ENCODE assay signal across 8 cellular contexts in the genomic region with DNA sequence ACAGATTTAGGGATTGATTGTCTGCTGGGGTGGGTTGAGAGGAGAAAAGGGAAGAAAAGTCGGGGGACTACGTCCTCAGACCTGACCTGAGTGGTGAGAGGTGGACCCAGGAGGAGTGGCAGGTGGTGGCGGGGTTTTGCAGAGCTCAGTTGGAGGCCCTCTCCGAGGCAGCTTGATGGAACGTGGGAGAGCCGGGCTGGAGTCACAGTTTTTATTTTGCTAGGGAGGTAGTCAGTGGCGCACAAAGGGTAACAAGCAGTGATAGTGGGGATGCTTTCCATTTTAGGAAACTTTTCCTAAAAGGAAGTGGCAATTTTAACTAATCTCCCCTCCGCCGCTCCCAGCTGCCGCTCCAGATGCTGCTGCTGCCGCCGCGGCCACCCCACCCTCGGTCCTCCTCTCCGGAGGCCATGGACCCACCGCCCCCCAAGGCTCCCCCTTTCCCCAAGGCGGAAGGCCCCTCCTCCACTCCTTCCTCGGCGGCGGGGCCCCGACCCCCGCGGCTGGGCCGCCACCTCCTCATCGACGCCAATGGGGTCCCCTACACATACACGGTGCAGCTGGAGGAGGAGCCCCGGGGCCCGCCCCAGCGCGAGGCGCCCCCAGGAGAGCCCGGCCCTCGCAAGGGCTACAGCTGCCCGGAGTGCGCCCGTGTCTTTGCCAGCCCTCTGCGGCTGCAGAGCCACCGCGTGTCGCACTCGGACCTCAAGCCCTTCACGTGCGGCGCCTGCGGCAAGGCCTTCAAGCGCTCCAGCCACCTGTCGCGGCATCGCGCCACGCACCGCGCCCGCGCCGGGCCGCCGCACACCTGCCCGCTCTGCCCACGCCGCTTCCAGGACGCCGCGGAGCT. TPM values are rescaled to one million over a fixed set of nuclear protein-coding genes. Genes with fewer than 3 reads are reported as not detected.
A peak's percentile ranks its signal among the peaks of the same experiment; 100 is the strongest.
DNase-seq lines count a peak whose midpoint lies in the region; ATAC-seq, FAIRE-seq and TF ChIP-seq lines count a peak whose summit lies in the region.

No MANE protein-coding gene starts in this region.

- H4K8ac ChIP-seq in H1 (ENCODE audit: extremely low read depth, insufficient read depth, low read length): peak overlapping the region; percentile 81; the same call in 1 of the 2 replicates

- H2AK5ac ChIP-seq in H1 (ENCODE audit: low read depth, low read length): peak overlapping the region; percentile 75; the same call in 1 of the 2 replicates

- TF ChIP-seq CTCF in AG09309 (IDR thresholded peaks at IDR 0.05; ENCODE audit: control insufficient read depth, insufficient read depth, low read depth, low read length, missing control alignments) (no peak), H1 (IDR thresholded peaks at IDR 0.05; ENCODE audit: control extremely low read depth in 1 of 3, insufficient read depth in 1 of 3, low read depth in 1 of 3, low read length in 3 of 3) (no peak)

- H3K4me3 ChIP-seq in AG09309 (ENCODE audit: control insufficient read depth, low read depth, low read length): peak overlapping the region; percentile 78
- peak overlapping the region; percentile 68 to 98 (median 80) for H3K4me3 ChIP-seq in H1 (ENCODE audit: extremely low read depth in 1 of 4, insufficient read depth in 2 of 4, low read depth in 3 of 4, low read length in 4 of 4)

- DNase-seq in AG09309 (ENCODE audit: low read depth) (no peak), SW480 (ENCODE audit: low spot score) (peak; percentile 63), H1 (ENCODE audit: low read depth in 1 of 2, low spot score in 2 of 2) (peak in 1 of 2 experiments; percentile 61), UCSD-AML1 (lab: John Stamatoyannopoulos, UW; ENCODE audit: unreplicated experiment) (no peak), superior temporal gyrus (ENCODE audit: extremely low spot score) (no peak), cerebellum (ENCODE audit: low spot score) (no peak)
- peak in 6 of 10 donors; percentile 24 to 66 (median 44) for DNase-seq in naive thymus-derived CD8-positive, alpha-beta T cell

- H3K14ac ChIP-seq in H1 (ENCODE audit: insufficient read length): no peak overlapping the region

- ATAC-seq in GM19463 (IDR thresholded peaks at IDR 0.05; ENCODE audit: unreplicated experiment): peak; percentile 1
- ATAC-seq in naive thymus-derived CD8-positive, alpha-beta T cell: peak; percentile 24 to 36

- peak overlapping the region; percentile 61 for H3K23ac ChIP-seq in H1 (ENCODE audit: insufficient read length)

- peak in 1 of 2 experiments; percentile 39; a peak in 1 of 3 replicates for TF ChIP-seq POLR2A in H1 (IDR thresholded peaks at IDR 0.05; ENCODE audit: control extremely low read depth in 1 of 2, low read depth in 2 of 2, low read length in 2 of 2)

- H2BK15ac ChIP-seq in H1 (ENCODE audit: low read length): no peak overlapping the region

- H2BK5ac ChIP-seq in H1 (ENCODE audit: low read depth, low read length): peak overlapping the region; percentile 63

- H3K4me3 Mint-ChIP-seq in naive thymus-derived CD8-positive, alpha-beta T cell: peak overlapping the region; percentile 91 to 99 (median 94)

- peak overlapping the region; percentile 41 to 78 (median 56) for H3K9ac ChIP-seq in H1 (replicated peaks in 1 of 4; ENCODE audit: extremely low read depth in 1 of 4, low read depth in 3 of 4, low read length in 3 of 4)

- TF ChIP-seq EP300 in H1 (IDR thresholded peaks at IDR 0.05; ENCODE audit: borderline replicate concordance in 1 of 2, low read depth in 2 of 2, low read length in 2 of 2): no peak

- WGBS in H1 (ENCODE audit: extremely low coverage in 1 of 2, insufficient coverage in 1 of 2, insufficient read length in 1 of 2, insufficient replicate concordance in 2 of 2, low coverage in 1 of 2, low lambda C conversion rate in 2 of 2, missing lambda C conversion rate in 1 of 2), 2 experiments: 1% methylated on average over 45 of the region's 65 CpGs; no CpG with 5 or more reads in 1 of the 2 experiments

- peak overlapping the region; percentile 40 for H3K56ac ChIP-seq in H1 (replicated peaks; ENCODE audit: insufficient read length, low read depth, low read length)

- H3K4me1 Mint-ChIP-seq in naive thymus-derived CD8-positive, alpha-beta T cell: peaks cover 36 to 71% (median 65%) of the 10 kb centered on the region in 4 donors

- H3K4ac ChIP-seq in H1 (replicated peaks; ENCODE audit: insufficient read length, low read depth, low read length): peak overlapping the region; percentile 96

- peaks cover 11% of the 10 kb centered on the region for H3K79me1 ChIP-seq in H1 (ENCODE audit: low read depth, low read length)

- H3K27me3 ChIP-seq in H1 (replicated peaks in 1 of 4; ENCODE audit: control insufficient read depth in 3 of 4, extremely low read depth in 1 of 4, insufficient read depth in 3 of 4, low read length in 3 of 4): no peaks in the 10 kb centered on the region

- peaks cover 7 to 13% (median 10%) of the 10 kb centered on the region in 4 experiments for H3K36me3 ChIP-seq in H1 (ENCODE audit: control insufficient read depth in 2 of 4, insufficient read depth in 4 of 4, low read length in 3 of 4)

- peaks cover 4 to 24% of the 10 kb centered on the region in 2 experiments; a peak in 3 of 4 replicates for H3K79me2 ChIP-seq in H1 (ENCODE audit: control insufficient read depth in 1 of 2, insufficient read depth in 2 of 2, low read length in 2 of 2)

- peak overlapping the region; percentile 94 to 99 (median 98) for H3K27ac Mint-ChIP-seq in naive thymus-derived CD8-positive, alpha-beta T cell

- no peaks in the 10 kb centered on the region; a peak in 1 of 4 replicates for H3K9me3 ChIP-seq in H1 (ENCODE audit: insufficient read depth in 2 of 2, low read depth in 1 of 2, low read length in 1 of 2)

- peak overlapping the region; percentile 17; the same call in 1 of the 2 replicates for H3K27ac ChIP-seq in H1 (ENCODE audit: low read depth, low read length)

- H2BK120ac ChIP-seq in H1 (replicated peaks; ENCODE audit: low read depth, low read length): no peak overlapping the region

- peaks cover 0 to 7% of the 10 kb centered on the region in 2 experiments for H4K20me1 ChIP-seq in H1 (replicated peaks in 1 of 2; ENCODE audit: control insufficient read depth in 1 of 2, insufficient read depth in 2 of 2, low read length in 2 of 2)

- no peak for FAIRE-seq in H1 (lab: Jason Lieb, UNC)

- peaks cover 29% of the 10 kb centered on the region for H3K23me2 ChIP-seq in H1 (ENCODE audit: low read depth, low read length)

- CTCF ChIA-PET in H1 (lab: Charles Lee; ENCODE audit: partially characterized antibody): interaction anchor here (1.0 to 4.0 kb wide), 5 partner anchors 10 to 62 kb away, joined by 3 to 18 read pairs (median 4); no protein-coding TSS in a partner anchor

- peak overlapping the region; percentile 87 to 99 for H3K4me2 ChIP-seq in H1 (ENCODE audit: insufficient read depth in 1 of 2, low read depth in 2 of 2, low read length in 2 of 2)

- POLR2A ChIA-PET in H1 (lab: Charles Lee; ENCODE audit: partially characterized antibody): interaction anchor here (0.6 to 9.2 kb wide), 12 partner anchors 8 to 760 kb away, joined by 3 to 96 read pairs (median 4); a partner anchor contains a TSS
- POLR2A ChIA-PET in naive thymus-derived CD8-positive, alpha-beta T cell (lab: Charles Lee): interaction anchor here (0.7 to 9.2 kb wide), 17 partner anchors 7 to 499 kb away, joined by 3 to 148 read pairs (median 5); a partner anchor contains a TSS

- H4K5ac ChIP-seq in H1 (ENCODE audit: insufficient read length, low read depth, low read length): no peak overlapping the region

- H2BK20ac ChIP-seq in H1 (ENCODE audit: low read length): no peak overlapping the region

- H4K91ac ChIP-seq in H1 (replicated peaks; ENCODE audit: insufficient read length, low read length): peak overlapping the region; percentile 75

- H3K27me3 Mint-ChIP-seq in naive thymus-derived CD8-positive, alpha-beta T cell: no peaks in the 10 kb centered on the region

- H3K4me1 ChIP-seq in H1 (replicated peaks in 1 of 4; ENCODE audit: control insufficient read depth in 3 of 4, insufficient read depth in 4 of 4, low read length in 3 of 4): peaks cover 0 to 21% (median 10%) of the 10 kb centered on the region in 4 experiments; a peak in 6 of 7 replicates

- 0 out of 2 replicates have a peak overlapping the region, but pooled peaks have one; percentile 35 for H2BK12ac ChIP-seq in H1 (ENCODE audit: low read depth, low read length)

- H3K9me3 Mint-ChIP-seq in naive thymus-derived CD8-positive, alpha-beta T cell: no peaks in the 10 kb centered on the region

- no peak for TF ChIP-seq RAD21 in H1 (IDR thresholded peaks at IDR 0.05 in 1 of 2, conservative IDR thresholded peaks at IDR 0.05 in 1 of 2; ENCODE audit: low read depth in 2 of 2, low read length in 2 of 2)

- H2AFZ ChIP-seq in H1 (ENCODE audit: low read length): no peak overlapping the region

- peaks cover 0 to 14% (median 4%) of the 10 kb centered on the region in 3 donors for H3K36me3 Mint-ChIP-seq in naive thymus-derived CD8-positive, alpha-beta T cell

- H3K18ac ChIP-seq in H1 (ENCODE audit: extremely low read depth, low read length): peak overlapping the region; percentile 94

RNA-seq across cellular contexts. Expression of a gene that starts 1.1 kb away (rescaled TPM):
- total RNA-seq in H1 (2021; fragmentation: NEBNext Ultra II Directional; extraction: Animal tissue kit (Norgen Biotek cat#: 25700)): 73.0 and 76.0 TPM in 2 replicates
- 76.1 and 97.6 TPM in 2 replicates for polyA plus RNA-seq in H1 (2011; rRNA removed)
- polyA plus RNA-seq in H1 (2011; cell fraction: cytosol; rRNA removed): 74.2 TPM
- 78.2 TPM for polyA plus RNA-seq in H1 (2011; cell fraction: nucleus; rRNA removed)
- 51.9 to 85.8 TPM (median 82.3 TPM) in 4 replicates for polyA plus RNA-seq in H1 (2012, experiment 1 of 2)
- 104 TPM for polyA plus RNA-seq in H1 (2012, experiment 2 of 2)
- 41.3 TPM for polyA plus RNA-seq in H1 (2013, experiment 1 of 2)
- 39.4 TPM for polyA plus RNA-seq in H1 (2013, experiment 2 of 2)
- polyA minus RNA-seq in H1 (2011; rRNA and poly(A)+ RNA removed): 50.6 and 79.5 TPM in 2 replicates
- polyA minus RNA-seq in H1 (2011; cell fraction: cytosol; rRNA and poly(A)+ RNA removed): 58.1 TPM
- 41.2 TPM for polyA minus RNA-seq in H1 (2011; cell fraction: nucleus; rRNA and poly(A)+ RNA removed)
- 10 to 100 TPM; 33.8 to 36.3 TPM for total RNA-seq in naive thymus-derived CD8-positive, alpha-beta T cell
- polyA plus RNA-seq in naive thymus-derived CD8-positive, alpha-beta T cell: 10 to 100 TPM; 21.2 to 35.9 (median 34.9) TPM
- 6.5 TPM for total RNA-seq in cerebellum

RNA-seq across cellular contexts. Expression of a gene that starts 1.6 kb away (rescaled TPM):
- 24.6 and 26.3 TPM in 2 replicates for total RNA-seq in H1 (2021; fragmentation: NEBNext Ultra II Directional; extraction: Animal tissue kit (Norgen Biotek cat#: 25700))
- polyA plus RNA-seq in H1 (2011; rRNA removed): 12.0 and 25.4 TPM in 2 replicates
- polyA plus RNA-seq in H1 (2011; cell fraction: cytosol; rRNA removed): 12.6 TPM
- polyA plus RNA-seq in H1 (2011; cell fraction: nucleus; rRNA removed): 28.3 TPM
- polyA plus RNA-seq in H1 (2012, experiment 1 of 2): 21.8 to 34.3 TPM (median 31.2 TPM) in 4 replicates
- polyA plus RNA-seq in H1 (2012, experiment 2 of 2): 20.7 TPM
- polyA plus RNA-seq in H1 (2013, experiment 1 of 2): 18.6 TPM
- polyA plus RNA-seq in H1 (2013, experiment 2 of 2): 17.5 TPM
- 3.1 and 4.8 TPM in 2 replicates for polyA minus RNA-seq in H1 (2011; rRNA and poly(A)+ RNA removed)
- polyA minus RNA-seq in H1 (2011; cell fraction: cytosol; rRNA and poly(A)+ RNA removed): 17.8 TPM
- polyA minus RNA-seq in H1 (2011; cell fraction: nucleus; rRNA and poly(A)+ RNA removed): 13.0 TPM
- total RNA-seq in naive thymus-derived CD8-positive, alpha-beta T cell: 100 to 1,000 TPM; 110 to 111 TPM
- 10 to 100 TPM; 15.3 to 21.7 (median 20.3) TPM for polyA plus RNA-seq in naive thymus-derived CD8-positive, alpha-beta T cell
- total RNA-seq in cerebellum: 7.8 TPM

RNA-seq across cellular contexts. Expression of a gene that starts 5.6 kb away (rescaled TPM):
- 19.1 and 20.1 TPM in 2 replicates for total RNA-seq in H1 (2021; fragmentation: NEBNext Ultra II Directional; extraction: Animal tissue kit (Norgen Biotek cat#: 25700))
- polyA plus RNA-seq in H1 (2011; rRNA removed): 12.0 and 19.4 TPM in 2 replicates
- 10.8 TPM for polyA plus RNA-seq in H1 (2011; cell fraction: cytosol; rRNA removed)
- polyA plus RNA-seq in H1 (2011; cell fraction: nucleus; rRNA removed): 24.2 TPM
- polyA plus RNA-seq in H1 (2012, experiment 1 of 2): 11.2 to 17.6 TPM (median 16.0 TPM) in 4 replicates
- polyA plus RNA-seq in H1 (2012, experiment 2 of 2): 17.1 TPM
- polyA plus RNA-seq in H1 (2013, experiment 1 of 2): 17.2 TPM
- polyA plus RNA-seq in H1 (2013, experiment 2 of 2): 16.7 TPM
- 2.7 TPM in 2 replicates for polyA minus RNA-seq in H1 (2011; rRNA and poly(A)+ RNA removed)
- 8.7 TPM for polyA minus RNA-seq in H1 (2011; cell fraction: cytosol; rRNA and poly(A)+ RNA removed)
- polyA minus RNA-seq in H1 (2011; cell fraction: nucleus; rRNA and poly(A)+ RNA removed): 5.9 TPM
- total RNA-seq in naive thymus-derived CD8-positive, alpha-beta T cell: 1 to 10 TPM; 5.3 to 8.3 TPM
- 1 to 10 TPM; 2.6 to 4.4 (median 4.3) TPM for polyA plus RNA-seq in naive thymus-derived CD8-positive, alpha-beta T cell
- 6.6 TPM for total RNA-seq in cerebellum

RNA-seq across cellular contexts. Expression of a gene that starts 12.5 kb away (rescaled TPM):
- 252 and 269 TPM in 2 replicates for total RNA-seq in H1 (2021; fragmentation: NEBNext Ultra II Directional; extraction: Animal tissue kit (Norgen Biotek cat#: 25700))
- 162 and 297 TPM in 2 replicates for polyA plus RNA-seq in H1 (2011; rRNA removed)
- 279 TPM for polyA plus RNA-seq in H1 (2011; cell fraction: cytosol; rRNA removed)
- polyA plus RNA-seq in H1 (2011; cell fraction: nucleus; rRNA removed): 769 TPM
- 233 to 309 TPM (median 276 TPM) in 4 replicates for polyA plus RNA-seq in H1 (2012, experiment 1 of 2)
- 266 TPM for polyA plus RNA-seq in H1 (2012, experiment 2 of 2)
- 137 TPM for polyA plus RNA-seq in H1 (2013, experiment 1 of 2)
- 126 TPM for polyA plus RNA-seq in H1 (2013, experiment 2 of 2)
- polyA minus RNA-seq in H1 (2011; rRNA and poly(A)+ RNA removed): 135 TPM in 2 replicates
- polyA minus RNA-seq in H1 (2011; cell fraction: cytosol; rRNA and poly(A)+ RNA removed): 185 TPM
- polyA minus RNA-seq in H1 (2011; cell fraction: nucleus; rRNA and poly(A)+ RNA removed): 146 TPM
- 100 to 1,000 TPM; 284 to 289 TPM for total RNA-seq in naive thymus-derived CD8-positive, alpha-beta T cell
- 10 to 100 TPM in 1 of 3 donors, 1 to 10 TPM in 2; 6.6 to 10.6 (median 8.1) TPM for polyA plus RNA-seq in naive thymus-derived CD8-positive, alpha-beta T cell
- total RNA-seq in cerebellum: 52.6 TPM

RNA-seq across cellular contexts. Expression of a gene that starts 18.0 kb away (rescaled TPM):
- 8.0 and 8.6 TPM in 2 replicates for total RNA-seq in H1 (2021; fragmentation: NEBNext Ultra II Directional; extraction: Animal tissue kit (Norgen Biotek cat#: 25700))
- polyA plus RNA-seq in H1 (2011; rRNA removed): 6.5 and 9.8 TPM in 2 replicates
- polyA plus RNA-seq in H1 (2011; cell fraction: cytosol; rRNA removed): 7.1 TPM
- polyA plus RNA-seq in H1 (2011; cell fraction: nucleus; rRNA removed): 25.5 TPM
- polyA plus RNA-seq in H1 (2012, experiment 1 of 2): 7.0 to 11.1 TPM (median 10.1 TPM) in 4 replicates
- 8.3 TPM for polyA plus RNA-seq in H1 (2012, experiment 2 of 2)
- polyA plus RNA-seq in H1 (2013, experiment 1 of 2): 3.9 TPM
- polyA plus RNA-seq in H1 (2013, experiment 2 of 2): 3.9 TPM
- 5.2 and 8.4 TPM in 2 replicates for polyA minus RNA-seq in H1 (2011; rRNA and poly(A)+ RNA removed)
- 5.8 TPM for polyA minus RNA-seq in H1 (2011; cell fraction: cytosol; rRNA and poly(A)+ RNA removed)
- polyA minus RNA-seq in H1 (2011; cell fraction: nucleus; rRNA and poly(A)+ RNA removed): 8.9 TPM
- 1 to 10 TPM; 8.1 to 9.2 TPM for total RNA-seq in naive thymus-derived CD8-positive, alpha-beta T cell
- polyA plus RNA-seq in naive thymus-derived CD8-positive, alpha-beta T cell: 1 to 10 TPM in 2 of 3 donors, under 1 TPM in 1; 0.64 to 1.4 (median 1.1) TPM
- total RNA-seq in cerebellum: 3.6 TPM

Comparison
In these comparisons a context has a peak if more than half of its experiments do, and no peak if none do; other contexts are left out.
1. DNase-seq: peak in SW480 (single experiment) and naive thymus-derived CD8-positive, alpha-beta T cell (6 of 10); none in AG09309 (single experiment), UCSD-AML1 (single experiment), superior temporal gyrus (single experiment) and cerebellum (single experiment).